Comparison of ENCODE assay signal across 31 cellular contexts in genomic region chr3:39427506-39427905, GRCh38. TPM values are rescaled to one million over a fixed set of nuclear protein-coding genes. Genes with fewer than 3 reads are reported as not detected.
"Had no signal": no experiment of that assay in that cellular context is flagged by ENCODE, and none has a peak within 500 bp of the region (broad histone marks: within the 10 kb centered on the region; RNA-seq: fewer than 3 reads in every experiment).

No MANE protein-coding gene starts in this region.

- DNase-seq: occipital lobe; ovary; posterior cingulate gyrus; psoas muscle; right cardiac atrium; right lobe of liver; sigmoid colon; small intestine; stimulated activated CD4-positive, alpha-beta T cell treated with anti-CD3 and anti-CD28 coated beads, Interleukin-15, amount 100 ng/mL, for 24 hours; stimulated activated CD4-positive, alpha-beta T cell treated with anti-CD3 and anti-CD28 coated beads, Interleukin-2, amount 100 ng/mL, for 24 hours; stimulated activated CD4-positive, alpha-beta T cell treated with anti-CD3 and anti-CD28 coated beads, Interleukin-2, amount 100 ng/mL, for 48 hours; stimulated activated CD4-positive, alpha-beta T cell treated with anti-CD3 and anti-CD28 coated beads, Interleukin-4, amount 100 ng/mL, for 24 hours; stimulated activated naive B cell treated with anti-CD40 and anti-IgM and Interleukin-4, amounts not matched to agents 10 μg/mL and 1 μg/mL and 100 μg/mL, for 72 hours; stimulated activated naive CD4-positive, alpha-beta T cell treated with Interleukin-2 at 50 U/mL for 16 hours; stomach; thyroid gland; trophoblast cell; upper lobe of left lung had no signal

- H3K4me3 ChIP-seq: neural progenitor cell, ovary, psoas muscle, right lobe of liver, sigmoid colon, stomach, thoracic aorta, thyroid gland, tibial nerve, upper lobe of left lung, vagina had no signal

- ATAC-seq: psoas muscle; right lobe of liver; stimulated activated effector memory CD8-positive, alpha-beta T cell treated with anti-CD3 and anti-CD28 coated beads, Interleukin-12 subunit alpha, Interleukin-12 subunit beta, amount 100 ng/mL, for 72 hours; stimulated activated naive B cell treated with anti-CD40 and anti-IgM and Interleukin-4, amounts not matched to agents 10 μg/mL and 1 μg/mL and 100 μg/mL, for 72 hours had no signal

- H3K27me3 ChIP-seq: neural progenitor cell, ovary, right lobe of liver, sigmoid colon, thyroid gland, tibial nerve, upper lobe of left lung, vagina had no signal

- H3K9me3 ChIP-seq: ovary, psoas muscle, right lobe of liver, sigmoid colon, stomach, thoracic aorta, thyroid gland, tibial nerve, upper lobe of left lung, vagina had no signal

- FAIRE-seq: small intestine, urothelium cell line had no signal

- H3K36me3 ChIP-seq: neural progenitor cell, ovary, right lobe of liver, sigmoid colon, stomach, thoracic aorta, thyroid gland, tibial nerve, upper lobe of left lung, vagina had no signal

- H3K27ac ChIP-seq: neural progenitor cell, ovary, parathyroid adenoma, psoas muscle, right lobe of liver, sigmoid colon, stomach, thoracic aorta, thyroid gland, tibial nerve, upper lobe of left lung, vagina had no signal

- H3K4me1 ChIP-seq: neural progenitor cell, parathyroid adenoma, psoas muscle, right lobe of liver, sigmoid colon, stomach, thyroid gland, tibial nerve, upper lobe of left lung, vagina had no signal

RNA-seq across cellular contexts. Expression of gene MOBP, which starts 40.0 kb away (rescaled TPM):
- total RNA-seq: osteoblast, progenitor cell of endocrine pancreas, psoas muscle, renal cortical epithelial cell, right lobe of liver, sigmoid colon, skeletal muscle tissue, subcutaneous adipose tissue, thoracic aorta, thyroid gland, ureter, vagina had no signal
